ENCODE assay signal across 9 cellular contexts in genomic region chr17:81037026-81037782, GRCh38. TPM values are rescaled to one million over a fixed set of nuclear protein-coding genes. Genes with fewer than 3 reads are reported as not detected.
DNase-seq lines count a peak whose midpoint lies in the region; ATAC-seq, FAIRE-seq and TF ChIP-seq lines count a peak whose summit lies in the region.
"Had no signal": no experiment of that assay in that cellular context is flagged by ENCODE, and none has a peak within 500 bp of the region (broad histone marks: within the 10 kb centered on the region; RNA-seq: fewer than 3 reads in every experiment).

No MANE protein-coding gene starts in this region.

- H3K4me1 ChIP-seq in astrocyte (ENCODE audit: insufficient read depth, low read length) (peaks cover 59% of the 10 kb centered on the region), hepatocyte (ENCODE audit: insufficient read depth) (peaks cover 42% of the 10 kb centered on the region), Karpas-422 (ENCODE audit: low read length) (peaks cover 5% of the 10 kb centered on the region)

- H3K27ac Mint-ChIP-seq in astrocyte (ENCODE audit: unreplicated experiment): no peak overlapping the region

- H3K27ac ChIP-seq in astrocyte (ENCODE audit: low read depth, low read length) (no peak overlapping the region), hepatocyte (no peak overlapping the region), Karpas-422 (ENCODE audit: low read length) (no peak overlapping the region)

- H3K36me3 ChIP-seq in astrocyte (ENCODE audit: insufficient read depth, low read length) (no peaks in the 10 kb centered on the region), hepatocyte (replicated peaks; ENCODE audit: insufficient read depth, low read depth) (no peaks in the 10 kb centered on the region), Karpas-422 (ENCODE audit: insufficient read depth, low read length) (no peaks in the 10 kb centered on the region)

- in situ Hi-C loops in G401 (cut with HindIII; ENCODE audit: low sequenced_read_pairs): no loop called here

- no peaks in the 10 kb centered on the region for H3K27me3 ChIP-seq in astrocyte (ENCODE audit: insufficient read depth, low read length)
- H3K27me3 ChIP-seq in hepatocyte: no peaks in the 10 kb centered on the region
- no peaks in the 10 kb centered on the region for H3K27me3 ChIP-seq in Karpas-422 (ENCODE audit: low read length)

- 79% methylated on average over 27 of the region's 27 CpGs for WGBS in hepatocyte (ENCODE audit: low lambda C conversion rate, missing lambda C conversion rate)

- no peak for ATAC-seq in GM21529 (IDR thresholded peaks at IDR 0.05; ENCODE audit: unreplicated experiment)
- ATAC-seq: activated naive CD4-positive, alpha-beta T cell treated with anti-CD3 and anti-CD28 coated beads, Interleukin-2, amount 50 U/mL, for 72 hours had no signal

- no peak for FAIRE-seq in astrocyte (lab: Jason Lieb, UNC)

- H3K79me2 ChIP-seq in astrocyte (ENCODE audit: insufficient read depth, low read length) (peaks cover 65% of the 10 kb centered on the region), hepatocyte (peaks cover 66% of the 10 kb centered on the region), Karpas-422 (ENCODE audit: low read length) (no peaks in the 10 kb centered on the region)

- peaks cover 12% of the 10 kb centered on the region for H3K36me3 Mint-ChIP-seq in astrocyte (ENCODE audit: low read depth, unreplicated experiment)
- H3K36me3 Mint-ChIP-seq: activated naive CD4-positive, alpha-beta T cell treated with anti-CD3 and anti-CD28 coated beads, Interleukin-2, amount 50 U/mL, for 72 hours had no signal

- no peak for TF ChIP-seq CTCF in astrocyte (IDR thresholded peaks at IDR 0.05; ENCODE audit: insufficient read depth, low read depth, low read length)
- TF ChIP-seq CTCF in hepatocyte (IDR thresholded peaks at IDR 0.05; ENCODE audit: poor library complexity): no peak
- TF ChIP-seq CTCF in retinal pigment epithelial cell (conservative IDR thresholded peaks at IDR 0.05; ENCODE audit: low read depth, low read length): no peak

- H4K20me1 ChIP-seq in astrocyte (ENCODE audit: insufficient read depth, low read length) (peaks cover 68% of the 10 kb centered on the region), hepatocyte (ENCODE audit: insufficient read depth, poor library complexity, severe bottlenecking) (peaks cover 34% of the 10 kb centered on the region), Karpas-422 (ENCODE audit: insufficient read depth, low read depth, low read length) (no peaks in the 10 kb centered on the region)

- H3K27me3 Mint-ChIP-seq in astrocyte (ENCODE audit: low read depth, unreplicated experiment): no peaks in the 10 kb centered on the region

- H3K9ac ChIP-seq in astrocyte (ENCODE audit: low read length) (peak overlapping the region; percentile 75), Karpas-422 (ENCODE audit: low read length) (no peak overlapping the region)

- H3K9me2 ChIP-seq in hepatocyte (replicated peaks; ENCODE audit: insufficient read depth) (no peaks in the 10 kb centered on the region), Karpas-422 (replicated peaks; ENCODE audit: insufficient read depth, low read length) (no peaks in the 10 kb centered on the region)

- H3K4me1 Mint-ChIP-seq in astrocyte (ENCODE audit: low read depth, unreplicated experiment): peaks cover 23% of the 10 kb centered on the region

- no peaks in the 10 kb centered on the region for H3K9me3 Mint-ChIP-seq in astrocyte (ENCODE audit: unreplicated experiment)
- H3K9me3 Mint-ChIP-seq: activated naive CD4-positive, alpha-beta T cell treated with anti-CD3 and anti-CD28 coated beads, Interleukin-2, amount 50 U/mL, for 72 hours had no signal

- H3K4me2 ChIP-seq in astrocyte (ENCODE audit: low read length) (peak overlapping the region; percentile 85), hepatocyte (peak overlapping the region; percentile 91), Karpas-422 (ENCODE audit: low read depth, low read length, poor library complexity, severe bottlenecking) (no peak overlapping the region)

- H3K4me3 Mint-ChIP-seq in astrocyte (ENCODE audit: unreplicated experiment): peak overlapping the region; percentile 92

- H3K4me3 ChIP-seq in astrocyte (ENCODE audit: insufficient read depth, low read depth, low read length) (peak overlapping the region; percentile 68), hepatocyte (no peak overlapping the region), retinal pigment epithelial cell (ENCODE audit: low read length) (peak overlapping the region; percentile 87), Karpas-422 (ENCODE audit: low read length) (no peak overlapping the region)

- DNase-seq in G401 (ENCODE audit: low spot score) (peak; percentile 74), astrocyte (ENCODE audit: low read depth) (no peak), hepatocyte (ENCODE audit: low spot score) (no peak), retinal pigment epithelial cell (ENCODE audit: low read depth) (no peak), midbrain (lab: John Stamatoyannopoulos, UW) (no peak), Karpas-422 (no peak), AG08396 (ENCODE audit: low spot score) (no peak)

- H2AFZ ChIP-seq in astrocyte (ENCODE audit: low read depth, low read length): no peak overlapping the region
- no peak overlapping the region for H2AFZ ChIP-seq in hepatocyte
- H2AFZ ChIP-seq in Karpas-422 (ENCODE audit: low read length): no peak overlapping the region

- H3K9me3 ChIP-seq in astrocyte (ENCODE audit: insufficient read depth, low read depth, low read length): no peaks in the 10 kb centered on the region
- no peaks in the 10 kb centered on the region for H3K9me3 ChIP-seq in hepatocyte (ENCODE audit: low read depth)
- no peaks in the 10 kb centered on the region for H3K9me3 ChIP-seq in Karpas-422 (ENCODE audit: low read length)

RNA-seq across cellular contexts. Expression of gene BAIAP2, which starts 2.3 kb away (rescaled TPM):
- 16.1 and 21.1 TPM in 2 replicates for total RNA-seq in G401 (2014; rRNA removed; shearing (Covaris generic))
- 43.3 and 51.4 TPM in 2 replicates for total RNA-seq in astrocyte
- total RNA-seq in hepatocyte: 15.8 and 27.1 TPM in 2 replicates
- polyA plus RNA-seq in hepatocyte: 49.7 and 60.0 TPM in 2 replicates
- not detected in 2 replicates for total RNA-seq in Karpas-422 (2014; rRNA removed; shearing (Covaris generic); ENCODE audit: low replicate concordance)

RNA-seq across cellular contexts. Expression of gene CHMP6, which starts 45.6 kb away (rescaled TPM):
- total RNA-seq in G401 (2014; rRNA removed; shearing (Covaris generic)): 51.8 and 65.5 TPM in 2 replicates
- 16.8 and 19.0 TPM in 2 replicates for total RNA-seq in astrocyte
- total RNA-seq in hepatocyte: 16.9 and 27.8 TPM in 2 replicates
- polyA plus RNA-seq in hepatocyte: 30.8 and 38.3 TPM in 2 replicates
- 16.1 and 23.1 TPM in 2 replicates for total RNA-seq in Karpas-422 (2014; rRNA removed; shearing (Covaris generic); ENCODE audit: low replicate concordance)

Comparison
In these comparisons a context has a peak if more than half of its experiments do, and no peak if none do; other contexts are left out.
1. H3K4me3 ChIP-seq: peak in astrocyte (single experiment) and retinal pigment epithelial cell (single experiment); none in hepatocyte (single experiment) and Karpas-422 (single experiment).
2. RNA of gene BAIAP2, which starts 2.3 kb away (total RNA-seq): 43.3 to 51.4 TPM in astrocyte, 15.8 to 27.1 TPM in hepatocyte and 16.1 to 21.1 TPM in G401; not detected in Karpas-422; every median in the first group is over 10 times any median in the second.